ENCODE assay signal across 12 cellular contexts in the genomic region with DNA sequence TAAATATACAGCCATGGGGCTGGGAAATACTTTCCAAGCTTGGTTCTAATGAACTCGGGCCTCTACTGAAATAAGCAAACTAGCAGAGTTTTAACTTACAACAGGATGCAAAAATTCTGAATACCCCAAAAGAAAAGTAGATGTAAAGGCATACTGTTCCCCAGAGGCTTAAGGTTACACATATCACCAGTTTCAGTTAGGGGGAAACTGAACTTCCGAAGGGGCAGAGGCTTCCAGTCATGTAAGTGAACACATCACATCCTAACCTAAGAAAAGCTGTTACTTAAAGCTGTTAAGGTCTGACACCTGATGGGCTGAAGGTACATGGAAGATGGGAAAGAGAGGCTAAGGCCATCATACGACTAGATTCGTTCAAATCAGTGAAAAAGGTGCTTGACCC. TPM values are rescaled to one million over a fixed set of nuclear protein-coding genes. Genes with fewer than 3 reads are reported as not detected.
DNase-seq lines count a peak whose midpoint lies in the region; ATAC-seq and TF ChIP-seq lines count a peak whose summit lies in the region.
"Had no signal": no experiment of that assay in that cellular context is flagged by ENCODE, and none has a peak within 500 bp of the region (broad histone marks: within the 10 kb centered on the region; RNA-seq: fewer than 3 reads in every experiment).

No MANE protein-coding gene starts in this region.

- no peak for TF ChIP-seq POLR2A in upper lobe of left lung (IDR thresholded peaks at IDR 0.05)

- H3K36me3 Mint-ChIP-seq in activated B cell treated with CpG ODN at 0.5 μM for 24 hours (ENCODE audit: low read depth): peaks cover 6% of the 10 kb centered on the region
- no peaks in the 10 kb centered on the region for H3K36me3 Mint-ChIP-seq in activated CD8-positive, alpha-beta T cell treated with anti-CD3 and anti-CD28 coated beads for 36 hours (ENCODE audit: low read depth)

- DNase-seq in right atrium auricular region (ENCODE audit: low spot score): no peak
- DNase-seq in Right ventricle myocardium inferior (ENCODE audit: missing footprints): no peak
- DNase-seq in activated B cell treated with CpG ODN at 0.5 μM for 24 hours: no peak
- no peak for DNase-seq in upper lobe of left lung
- DNase-seq in activated CD8-positive, alpha-beta T cell treated with anti-CD3 and anti-CD28 coated beads for 36 hours: no peak
- no peak for DNase-seq in activated T-cell treated with anti-CD3 and anti-CD28 coated beads for 4 hours
- DNase-seq: BE2C, NCI-H1417 treated with DMSO at 0.1 percent for 48 hours, NCI-H82, nucleus accumbens had no signal

- no peaks in the 10 kb centered on the region for H3K9me3 Mint-ChIP-seq in activated B cell treated with CpG ODN at 0.5 μM for 24 hours
- no peaks in the 10 kb centered on the region for H3K9me3 Mint-ChIP-seq in activated CD8-positive, alpha-beta T cell treated with anti-CD3 and anti-CD28 coated beads for 36 hours

- H3K9me3 ChIP-seq in right atrium auricular region (peaks cover 0 to 1% of the 10 kb centered on the region in 2 donors), muscle layer of duodenum (ENCODE audit: control insufficient read depth in 1 of 2, low read length in 2 of 2) (peaks cover 0 to 4% of the 10 kb centered on the region in 2 donors), upper lobe of left lung (peaks cover 0 to 3% (median 1%) of the 10 kb centered on the region in 4 donors)
- H3K9me3 ChIP-seq: BE2C had no signal

- H3K36me3 ChIP-seq in right atrium auricular region: no peaks in the 10 kb centered on the region
- peaks cover 2% of the 10 kb centered on the region in 2 donors for H3K36me3 ChIP-seq in muscle layer of duodenum (ENCODE audit: control insufficient read depth in 1 of 2, insufficient read depth in 2 of 2, low read length in 2 of 2)
- H3K36me3 ChIP-seq in upper lobe of left lung: peaks cover 0 to under 1% (median 0%) of the 10 kb centered on the region in 4 donors
- H3K36me3 ChIP-seq: BE2C had no signal

- TF ChIP-seq CTCF in right atrium auricular region (IDR thresholded peaks at IDR 0.05) (no peak), activated B cell treated with CpG ODN at 0.5 μM for 24 hours (IDR thresholded peaks at IDR 0.05) (no peak), upper lobe of left lung (IDR thresholded peaks at IDR 0.05) (no peak)
- TF ChIP-seq CTCF in activated CD8-positive, alpha-beta T cell treated with anti-CD3 and anti-CD28 coated beads for 36 hours (IDR thresholded peaks at IDR 0.05): no peak

- H3K27ac Mint-ChIP-seq in activated B cell treated with CpG ODN at 0.5 μM for 24 hours: peak overlapping the region; percentile 96
- H3K27ac Mint-ChIP-seq in activated CD8-positive, alpha-beta T cell treated with anti-CD3 and anti-CD28 coated beads for 36 hours: no peak overlapping the region

- H3K4me3 Mint-ChIP-seq in activated B cell treated with CpG ODN at 0.5 μM for 24 hours: peak overlapping the region; percentile 70
- H3K4me3 Mint-ChIP-seq in activated CD8-positive, alpha-beta T cell treated with anti-CD3 and anti-CD28 coated beads for 36 hours: no peak overlapping the region

- intact Hi-C loops in Right ventricle myocardium inferior (cut with DNase I) (loop anchor here (5.0 kb wide), 4 partner anchors 63 to 273 kb away; no protein-coding TSS in a partner anchor), activated B cell treated with CpG ODN at 0.5 μM for 24 hours (cut with micrococcal nuclease) (loop anchor here (2.0 to 10.0 kb wide), 4 partner anchors 13 to 119 kb away; no protein-coding TSS in a partner anchor)
- intact Hi-C loops in activated CD8-positive, alpha-beta T cell treated with anti-CD3 and anti-CD28 coated beads for 36 hours (cut with micrococcal nuclease): loop anchor here (10.0 kb wide), 1 partner anchor 191 kb away; no protein-coding TSS in a partner anchor

- no peaks in the 10 kb centered on the region for H3K27me3 ChIP-seq in right atrium auricular region
- H3K27me3 ChIP-seq in muscle layer of duodenum (ENCODE audit: low read depth, low read length): no peaks in the 10 kb centered on the region
- H3K27me3 ChIP-seq in upper lobe of left lung: no peaks in the 10 kb centered on the region
- H3K27me3 ChIP-seq: BE2C had no signal

- POLR2A ChIA-PET in activated B cell treated with CpG ODN at 0.5 μM for 24 hours (lab: Charles Lee): interaction anchor here (0.7 to 5.6 kb wide), 4 partner anchors 14 to 190 kb away, joined by 3 to 113 read pairs (median 3); no protein-coding TSS in a partner anchor
- POLR2A ChIA-PET in activated CD8-positive, alpha-beta T cell treated with anti-CD3 and anti-CD28 coated beads for 36 hours (lab: Charles Lee): no interaction called here

- no peak for TF ChIP-seq EP300 in upper lobe of left lung (IDR thresholded peaks at IDR 0.05)

- CTCF ChIA-PET in activated B cell treated with CpG ODN at 0.5 μM for 24 hours (lab: Charles Lee): interaction anchor here (0.9 to 5.4 kb wide), 12 partner anchors 9 to 189 kb away, joined by 3 to 90 read pairs (median 4); a partner anchor contains a TSS
- CTCF ChIA-PET in activated CD8-positive, alpha-beta T cell treated with anti-CD3 and anti-CD28 coated beads for 36 hours (lab: Charles Lee): interaction anchor here (0.6 to 7.1 kb wide), 10 partner anchors 9 to 226 kb away, joined by 3 to 94 read pairs (median 4); a partner anchor contains a TSS

- ATAC-seq in Right ventricle myocardium inferior (no peak), activated B cell treated with CpG ODN at 0.5 μM for 24 hours (ENCODE audit: low read depth) (peak; percentile 7), upper lobe of left lung (ENCODE audit: low FRiP score in 2 of 2) (no peak), HG03039 (IDR thresholded peaks at IDR 0.05; ENCODE audit: unreplicated experiment) (no peak)
- no peak for ATAC-seq in activated CD8-positive, alpha-beta T cell treated with anti-CD3 and anti-CD28 coated beads for 36 hours

- H3K27ac ChIP-seq in right atrium auricular region (peak overlapping the region; percentile 96 to 99), muscle layer of duodenum (ENCODE audit: low read length) (peak overlapping the region; percentile 10), upper lobe of left lung (peak overlapping the region; percentile 1 to 100 (median 96))

- no peaks in the 10 kb centered on the region for H3K27me3 Mint-ChIP-seq in activated B cell treated with CpG ODN at 0.5 μM for 24 hours
- peaks cover 25% of the 10 kb centered on the region for H3K27me3 Mint-ChIP-seq in activated CD8-positive, alpha-beta T cell treated with anti-CD3 and anti-CD28 coated beads for 36 hours

- 57 to 64% methylated on average over 4 of the region's 4 CpGs for WGBS in upper lobe of left lung, 2 donors

- peaks cover 72% of the 10 kb centered on the region for H3K4me1 Mint-ChIP-seq in activated B cell treated with CpG ODN at 0.5 μM for 24 hours
- peaks cover 18% of the 10 kb centered on the region for H3K4me1 Mint-ChIP-seq in activated CD8-positive, alpha-beta T cell treated with anti-CD3 and anti-CD28 coated beads for 36 hours (ENCODE audit: low read depth)

- H3K4me3 ChIP-seq in right atrium auricular region (no peak overlapping the region), muscle layer of duodenum (ENCODE audit: low read depth in 1 of 2, low read length in 2 of 2) (no peak overlapping the region), upper lobe of left lung (no peak overlapping the region)

- H3K4me1 ChIP-seq in right atrium auricular region: peaks cover 0 to 27% of the 10 kb centered on the region in 2 donors
- H3K4me1 ChIP-seq in muscle layer of duodenum (ENCODE audit: control insufficient read depth in 1 of 2, insufficient read depth in 2 of 2, low read length in 2 of 2): peaks cover 11 to 22% of the 10 kb centered on the region in 2 donors
- H3K4me1 ChIP-seq in upper lobe of left lung: peaks cover 25 to 47% (median 35%) of the 10 kb centered on the region in 4 donors

RNA-seq across cellular contexts. Expression of a gene that starts 2.3 kb away (rescaled TPM):
- total RNA-seq in right atrium auricular region (10 to 100 TPM; 22.0 to 33.7 TPM), Right ventricle myocardium inferior (15.6 TPM), activated B cell treated with CpG ODN at 0.5 μM for 24 hours (22.4 and 22.7 TPM in 2 replicates), upper lobe of left lung (10 to 100 TPM; 40.9 to 76.6 (median 50.4) TPM)
- 1 to 10 TPM; 1.4 to 1.8 TPM for total RNA-seq in activated CD8-positive, alpha-beta T cell treated with anti-CD3 and anti-CD28 coated beads for 36 hours

Comparison
In these comparisons a context has a peak if more than half of its experiments do, and no peak if none do; other contexts are left out.
1. H3K27ac ChIP-seq: peak in every context shown above with its lines; median percentile 98 in right atrium auricular region; 96 in upper lobe of left lung; 10 in muscle layer of duodenum.